In genomic region chr16:11349599-11350276, GRCh38 we compare ENCODE assay signal across 1 cellular context.
TF ChIP-seq lines count a peak whose summit lies in the region.

No MANE protein-coding gene starts in this region.

TF ChIP-seq in GM23338, 12 proteins besides CTCF, POLR2A, EP300 and RAD21 (continued from another document):
- TF ChIP-seq REST (IDR thresholded peaks at IDR 0.05; ENCODE audit: unreplicated experiment), result no peak
- no peak for TF ChIP-seq JUNB (IDR thresholded peaks at IDR 0.05; ENCODE audit: unreplicated experiment)
- TF ChIP-seq ETS1 (IDR thresholded peaks at IDR 0.05), result no peak
